In the genomic region with DNA sequence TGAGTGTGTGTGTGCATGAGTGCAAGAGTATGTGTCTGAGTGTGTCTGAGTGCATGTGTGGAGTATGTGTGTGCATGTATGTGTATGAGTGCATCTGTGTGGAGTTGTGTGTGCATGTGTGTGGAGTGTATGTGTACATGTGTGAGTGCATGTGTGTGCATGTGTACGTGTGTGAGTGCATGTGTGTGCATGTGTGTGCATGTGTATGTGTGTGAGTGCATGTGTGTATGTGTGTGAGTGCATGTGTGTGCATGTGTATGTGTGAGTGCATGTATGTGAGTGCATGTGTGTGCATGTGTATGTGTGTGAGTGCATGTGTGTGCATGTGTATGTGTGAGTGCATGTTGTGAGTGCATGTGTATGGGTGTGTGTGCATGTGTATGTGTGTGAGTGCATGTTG, we compare ENCODE assay signal across 24 cellular contexts.
"Had no signal": no experiment of that assay in that cellular context is flagged by ENCODE, and none has a peak within 500 bp of the region (broad histone marks: within the 10 kb centered on the region; RNA-seq: fewer than 3 reads in every experiment).

No MANE protein-coding gene starts in this region.

- H3K36me3 ChIP-seq: MG63, SJSA1 had no signal

- DNase-seq: IMR-90, Karpas-422, KG1, MG63, NCI-H1092, NCI-H1105 treated with DMSO at 0.1 percent for 48 hours, NCI-H1417 treated with DMSO at 0.1 percent for 48 hours, NCI-H187, NCI-H2029, NCI-H2081 treated with DMSO at 0.1 percent for 48 hours, NCI-H2171, NCI-H226, NCI-H446, NCI-H510A, NCI-H524 treated with DMSO at 0.1 percent for 48 hours, NCI-H69, NCI-H774, Right ventricle myocardium superior, RPMI8226, SIG-M5 had no signal

- H3K9me3 ChIP-seq: MG63, SJSA1 had no signal

- H3K4me3 ChIP-seq: SJSA1, SK-N-MC had no signal

- H3K27me3 ChIP-seq: MG63, SJSA1 had no signal

- H3K27ac ChIP-seq: HL-60, SJSA1, SK-N-MC had no signal

- H3K4me1 ChIP-seq: SJSA1 had no signal

- FAIRE-seq: RCC 7860 had no signal
